ENCODE assay signal across 16 cellular contexts in genomic region chr12:76583301-76583700, GRCh38.
"Had no signal": no experiment of that assay in that cellular context is flagged by ENCODE, and none has a peak within 500 bp of the region (broad histone marks: within the 10 kb centered on the region; RNA-seq: fewer than 3 reads in every experiment).

No MANE protein-coding gene starts in this region.

- H3K27me3 Mint-ChIP-seq: activated CD4-positive, alpha-beta T cell treated with anti-CD3 and anti-CD28 coated beads, Interleukin-2, amount 10 ng/mL, durations not matched to agents 24 days and 14 days; activated T-helper 17 cell treated with anti-CD3 and anti-CD28 coated beads, Interleukin-2, amount 50 U/mL, for 72 hours had no signal

- H3K9ac ChIP-seq: parathyroid adenoma had no signal

- H3K9me3 Mint-ChIP-seq: activated CD4-positive, alpha-beta T cell treated with anti-CD3 and anti-CD28 coated beads, Interleukin-2, amount 10 ng/mL, durations not matched to agents 24 days and 14 days; activated naive CD4-positive, alpha-beta T cell treated with anti-CD3 and anti-CD28 coated beads for 36 hours; activated T-helper 17 cell treated with anti-CD3 and anti-CD28 coated beads, Interleukin-2, amount 50 U/mL, for 72 hours had no signal

- H3K79me2 ChIP-seq: parathyroid adenoma had no signal

- H3K4me3 ChIP-seq: gastroesophageal sphincter, skin epidermis, tibial artery, vagina had no signal

- H3K4me1 Mint-ChIP-seq: activated T-helper 17 cell treated with anti-CD3 and anti-CD28 coated beads, Interleukin-2, amount 50 U/mL, for 72 hours had no signal

- H3K4me3 Mint-ChIP-seq: activated CD4-positive, alpha-beta T cell treated with anti-CD3 and anti-CD28 coated beads, Interleukin-2, amount 10 ng/mL, durations not matched to agents 24 days and 14 days; activated naive CD4-positive, alpha-beta T cell treated with anti-CD3 and anti-CD28 coated beads for 36 hours; activated T-helper 17 cell treated with anti-CD3 and anti-CD28 coated beads, Interleukin-2, amount 50 U/mL, for 72 hours had no signal

- H3K27me3 ChIP-seq: gastroesophageal sphincter, tibial artery, vagina had no signal

- ATAC-seq: activated T-helper 17 cell treated with anti-CD3 and anti-CD28 coated beads, Interleukin-2, amount 50 U/mL, for 72 hours; gastroesophageal sphincter had no signal

- H3K27ac Mint-ChIP-seq: activated CD4-positive, alpha-beta T cell treated with anti-CD3 and anti-CD28 coated beads, Interleukin-2, amount 10 ng/mL, durations not matched to agents 24 days and 14 days; activated naive CD4-positive, alpha-beta T cell treated with anti-CD3 and anti-CD28 coated beads for 36 hours; activated T-helper 17 cell treated with anti-CD3 and anti-CD28 coated beads, Interleukin-2, amount 50 U/mL, for 72 hours had no signal

- H2AFZ ChIP-seq: parathyroid adenoma had no signal

- H3K27ac ChIP-seq: gastroesophageal sphincter, parathyroid adenoma, tibial artery, vagina, WERI-Rb-1 had no signal

- H3K36me3 ChIP-seq: gastroesophageal sphincter, tibial artery, vagina, WERI-Rb-1 had no signal

- H3K4me1 ChIP-seq: gastroesophageal sphincter, parathyroid adenoma, tibial artery, vagina had no signal

- DNase-seq: activated CD4-positive, alpha-beta T cell treated with anti-CD3 and anti-CD28 coated beads, Interleukin-2, amount 10 ng/mL, durations not matched to agents 24 days and 14 days; activated CD8-positive, alpha-beta memory T cell treated with anti-CD3 and anti-CD28 coated beads for 24 hours; activated naive CD4-positive, alpha-beta T cell treated with anti-CD3 and anti-CD28 coated beads for 36 hours; activated T-cell treated with anti-CD3 and anti-CD28 coated beads for 4 hours; caudate nucleus; cortex of kidney; effector memory CD4-positive, alpha-beta T cell; kidney glomerular epithelial cell; retina; tibial artery; WERI-Rb-1 had no signal

- H3K9me3 ChIP-seq: gastroesophageal sphincter, tibial artery, vagina had no signal
